1 cellular context compared by ENCODE assay signal in the genomic region with DNA sequence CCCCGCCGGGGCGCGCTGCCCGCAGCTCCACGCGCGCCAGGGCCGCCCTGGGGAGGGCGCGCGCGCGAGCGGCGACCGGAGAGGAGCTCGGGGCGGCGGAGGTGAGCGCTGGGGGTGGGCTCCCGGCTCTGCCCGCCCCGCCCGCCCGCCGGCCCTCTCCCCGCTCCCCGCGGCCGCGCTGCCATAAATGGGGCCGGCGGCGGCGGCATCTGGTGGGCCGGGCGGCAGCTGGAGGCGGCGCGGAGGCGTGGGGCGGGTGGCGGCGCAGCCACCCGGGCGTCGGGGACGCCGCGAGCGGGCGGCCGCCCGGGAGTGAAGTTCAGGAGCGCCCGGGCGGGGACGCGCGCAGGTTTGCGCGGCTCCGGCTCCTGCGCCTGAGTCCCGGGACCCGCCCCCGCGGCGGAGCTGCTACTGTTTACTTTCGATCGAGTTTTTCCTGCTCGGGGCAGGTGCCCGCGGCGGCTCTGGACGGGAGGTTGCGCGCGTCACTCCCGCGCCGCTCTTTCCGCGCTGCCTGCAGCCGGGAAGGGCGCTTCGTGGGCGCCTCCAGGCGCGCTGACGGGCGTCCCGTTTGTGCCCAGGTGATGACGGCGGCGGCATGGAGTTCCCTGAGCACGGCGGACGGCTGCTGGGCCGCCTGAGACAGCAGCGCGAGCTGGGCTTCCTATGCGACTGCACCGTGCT.
TF ChIP-seq lines count a peak whose summit lies in the region.

Gene ZBTB42, plus strand, starts transcription at position 502 of the 684 bp plus-strand sequence. Its CDS starts 97 bp downstream, at position 599.

TF ChIP-seq in HepG2, 621 proteins besides CTCF, POLR2A, EP300 and RAD21 (continued from another document and continues in another):
- no peak for TF ChIP-seq ZNF703 (CRISPR knock-in tag; IDR thresholded peaks at IDR 0.05; ENCODE audit: borderline replicate concordance)
- TF ChIP-seq ATF7-NPFF (CRISPR knock-in tag; IDR thresholded peaks at IDR 0.05; ENCODE audit: low read depth), result no peak
- TF ChIP-seq HDAC6 (IDR thresholded peaks at IDR 0.05; ENCODE audit: low read depth, low read length), result no peak
- TF ChIP-seq RERE (CRISPR knock-in tag; IDR thresholded peaks at IDR 0.05; ENCODE audit: low read depth), result no peak
- no peak for TF ChIP-seq KLF6 (CRISPR knock-in tag; IDR thresholded peaks at IDR 0.05)
- no peak for TF ChIP-seq ZNF567 (CRISPR knock-in tag; IDR thresholded peaks at IDR 0.05; ENCODE audit: borderline replicate concordance)
- TF ChIP-seq GMEB2 (CRISPR knock-in tag; IDR thresholded peaks at IDR 0.05; ENCODE audit: low read depth), result no peak
- no peak for TF ChIP-seq ZNF280B (CRISPR knock-in tag; IDR thresholded peaks at IDR 0.05; ENCODE audit: borderline replicate concordance)
- no peak for TF ChIP-seq MTA1 (CRISPR knock-in tag; IDR thresholded peaks at IDR 0.05; ENCODE audit: borderline replicate concordance)
- TF ChIP-seq, protein P1, sequence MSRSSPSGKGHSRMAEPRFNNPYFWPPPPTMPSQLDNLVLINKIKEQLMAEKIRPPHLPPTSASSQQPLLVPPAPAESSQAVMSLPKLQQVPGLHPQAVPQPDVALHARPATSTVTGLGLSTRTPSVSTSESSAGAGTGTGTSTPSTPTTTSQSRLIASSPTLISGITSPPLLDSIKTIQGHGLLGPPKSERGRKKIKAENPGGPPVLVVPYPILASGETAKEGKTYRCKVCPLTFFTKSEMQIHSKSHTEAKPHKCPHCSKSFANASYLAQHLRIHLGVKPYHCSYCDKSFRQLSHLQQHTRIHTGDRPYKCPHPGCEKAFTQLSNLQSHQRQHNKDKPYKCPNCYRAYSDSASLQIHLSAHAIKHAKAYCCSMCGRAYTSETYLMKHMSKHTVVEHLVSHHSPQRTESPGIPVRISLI (CRISPR knock-in tag; IDR thresholded peaks at IDR 0.05; ENCODE audit: borderline replicate concordance), result no peak
- TF ChIP-seq ZSCAN21 (CRISPR knock-in tag; IDR thresholded peaks at IDR 0.05; ENCODE audit: borderline replicate concordance), result peak; percentile 31; the same call in 1 of the 2 replicates
- no peak for TF ChIP-seq E2F2 (CRISPR knock-in tag; IDR thresholded peaks at IDR 0.05; ENCODE audit: borderline replicate concordance)
- no peak for TF ChIP-seq ZBTB40 (IDR thresholded peaks at IDR 0.05)
- TF ChIP-seq ZBTB40 (CRISPR knock-in tag; IDR thresholded peaks at IDR 0.05), result no peak
- TF ChIP-seq, protein P2, sequence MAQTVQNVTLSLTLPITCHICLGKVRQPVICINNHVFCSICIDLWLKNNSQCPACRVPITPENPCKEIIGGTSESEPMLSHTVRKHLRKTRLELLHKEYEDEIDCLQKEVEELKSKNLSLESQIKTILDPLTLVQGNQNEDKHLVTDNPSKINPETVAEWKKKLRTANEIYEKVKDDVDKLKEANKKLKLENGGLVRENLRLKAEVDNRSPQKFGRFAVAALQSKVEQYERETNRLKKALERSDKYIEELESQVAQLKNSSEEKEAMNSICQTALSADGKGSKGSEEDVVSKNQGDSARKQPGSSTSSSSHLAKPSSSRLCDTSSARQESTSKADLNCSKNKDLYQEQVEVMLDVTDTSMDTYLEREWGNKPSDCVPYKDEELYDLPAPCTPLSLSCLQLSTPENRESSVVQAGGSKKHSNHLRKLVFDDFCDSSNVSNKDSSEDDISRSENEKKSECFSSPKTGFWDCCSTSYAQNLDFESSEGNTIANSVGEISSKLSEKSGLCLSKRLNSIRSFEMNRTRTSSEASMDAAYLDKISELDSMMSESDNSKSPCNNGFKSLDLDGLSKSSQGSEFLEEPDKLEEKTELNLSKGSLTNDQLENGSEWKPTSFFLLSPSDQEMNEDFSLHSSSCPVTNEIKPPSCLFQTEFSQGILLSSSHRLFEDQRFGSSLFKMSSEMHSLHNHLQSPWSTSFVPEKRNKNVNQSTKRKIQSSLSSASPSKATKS (CRISPR knock-in tag; IDR thresholded peaks at IDR 0.05), result no peak
- no peak for TF ChIP-seq CEBPB (IDR thresholded peaks at IDR 0.05; ENCODE audit: borderline replicate concordance, low read depth, low read length)
- TF ChIP-seq NFYB (CRISPR knock-in tag; IDR thresholded peaks at IDR 0.05), result no peak
- no peak for TF ChIP-seq KLF13 (CRISPR knock-in tag; IDR thresholded peaks at IDR 0.05)
- TF ChIP-seq DNMT3B (CRISPR knock-in tag; conservative IDR thresholded peaks at IDR 0.05), result no peak
- no peak for TF ChIP-seq AGO1 (IDR thresholded peaks at IDR 0.05; ENCODE audit: low read depth, low read length, poor library complexity, severe bottlenecking)
- TF ChIP-seq ZNF850 (CRISPR knock-in tag; conservative IDR thresholded peaks at IDR 0.05), result no peak
- no peak for TF ChIP-seq NR2F6 (IDR thresholded peaks at IDR 0.05)
- TF ChIP-seq NR2F6 (CRISPR knock-in tag; IDR thresholded peaks at IDR 0.05), result no peak
- no peak for TF ChIP-seq ARID3A (IDR thresholded peaks at IDR 0.05; ENCODE audit: low read depth, low read length)
- peak; percentile 34; the same call in 1 of the 2 replicates for TF ChIP-seq SALL2 (CRISPR knock-in tag; IDR thresholded peaks at IDR 0.05)
- no peak for TF ChIP-seq ADNP (CRISPR knock-in tag; IDR thresholded peaks at IDR 0.05)
